ENCODE assay signal across 21 cellular contexts in genomic region chr20:29409833-29410804, GRCh38.
DNase-seq lines count a peak whose midpoint lies in the region; ATAC-seq and TF ChIP-seq lines count a peak whose summit lies in the region.
"Had no signal": no experiment of that assay in that cellular context is flagged by ENCODE, and none has a peak within 500 bp of the region (broad histone marks: within the 10 kb centered on the region; RNA-seq: fewer than 3 reads in every experiment).

No MANE protein-coding gene starts in this region.

- H3K9me3 ChIP-seq in RWPE2 (ENCODE audit: severe bottlenecking) (peaks cover 7% of the 10 kb centered on the region), upper lobe of right lung (no peaks in the 10 kb centered on the region), prostate gland (no peaks in the 10 kb centered on the region)
- H3K9me3 ChIP-seq: adrenal gland, transverse colon had no signal

- TF ChIP-seq CTCF in RWPE2 (IDR thresholded peaks at IDR 0.05; ENCODE audit: poor library complexity, severe bottlenecking) (no peak), foreskin keratinocyte (conservative IDR thresholded peaks at IDR 0.05) (no peak), upper lobe of right lung (IDR thresholded peaks at IDR 0.05) (no peak), prostate gland (IDR thresholded peaks at IDR 0.05) (no peak), GM20000 (IDR thresholded peaks at IDR 0.05; ENCODE audit: extremely low read depth, missing control alignments) (no peak)

- H3K36me3 ChIP-seq in RWPE2 (ENCODE audit: low read depth) (no peaks in the 10 kb centered on the region), upper lobe of right lung (no peaks in the 10 kb centered on the region), prostate gland (no peaks in the 10 kb centered on the region)
- H3K36me3 ChIP-seq: adrenal gland, breast epithelium, transverse colon had no signal

- WGBS in prostate gland, result 23% methylated on average over 55 of the region's 57 CpGs

- H3K27me3 ChIP-seq in RWPE2 (ENCODE audit: insufficient read depth, poor library complexity, severe bottlenecking) (peaks cover 42% of the 10 kb centered on the region), foreskin keratinocyte (no peaks in the 10 kb centered on the region), upper lobe of right lung (peaks cover 4% of the 10 kb centered on the region), prostate gland (replicated peaks; ENCODE audit: insufficient read depth) (peaks cover 4% of the 10 kb centered on the region)
- H3K27me3 ChIP-seq: adrenal gland, breast epithelium had no signal

- intact Hi-C loops in upper lobe of right lung (cut with DNase I), result no loop called here
- intact Hi-C loops in prostate gland (cut with DNase I), result no loop called here

- ATAC-seq in RWPE2 (ENCODE audit: low read depth) (peak; percentile 4; the same call in 1 of the 3 replicates), foreskin keratinocyte (peak; percentile 35), upper lobe of right lung (peak; percentile 40)

- DNase-seq in stimulated activated CD4-positive, alpha-beta T cell treated with anti-CD3 and anti-CD28 coated beads, Interleukin-15, amount 100 ng/mL, for 24 hours, result peak; percentile 23
- no peak for DNase-seq in stimulated activated CD4-positive, alpha-beta T cell treated with anti-CD3 and anti-CD28 coated beads, Interleukin-4, amount 100 ng/mL, for 1 hour
- DNase-seq in RWPE2 (ENCODE audit: low spot score) (peak; percentile 86), foreskin keratinocyte (no peak), upper lobe of right lung (no peak), prostate gland (ENCODE audit: low spot score) (no peak), amniotic stem cell (lab: John Stamatoyannopoulos, UW) (no peak), GM20000 (ENCODE audit: low spot score) (no peak)
- DNase-seq: activated CD4-positive, alpha-beta T cell treated with anti-CD3 and anti-CD28 coated beads, Interleukin-2, amount 50 U/mL, for 1 hour; activated CD8-positive, alpha-beta memory T cell treated with anti-CD3 and anti-CD28 coated beads, Interleukin-2, amount 50 U/mL, for 4 hours; adrenal gland; cortex of kidney; EL; HFFc6; NCI-H2107; NCI-H524 treated with DMSO at 0.1 percent for 48 hours; transverse colon had no signal

- no peak overlapping the region for H3K4me3 ChIP-seq in RWPE2 (ENCODE audit: severe bottlenecking)
- H3K4me3 ChIP-seq in upper lobe of right lung, result no peak overlapping the region
- peak overlapping the region in 1 of 2 donors; percentile 12 for H3K4me3 ChIP-seq in prostate gland
- H3K4me3 ChIP-seq: adrenal gland, lung had no signal

- H3K27ac ChIP-seq in RWPE2 (ENCODE audit: poor library complexity, severe bottlenecking) (no peak overlapping the region), foreskin keratinocyte (no peak overlapping the region), upper lobe of right lung (no peak overlapping the region), prostate gland (no peak overlapping the region)
- H3K27ac ChIP-seq: adrenal gland, breast epithelium, C4-2B, transverse colon, VCaP had no signal

- no peaks in the 10 kb centered on the region for H3K4me1 ChIP-seq in RWPE2 (ENCODE audit: insufficient read depth, poor library complexity, severe bottlenecking)
- H3K4me1 ChIP-seq in foreskin keratinocyte, result no peaks in the 10 kb centered on the region
- H3K4me1 ChIP-seq in upper lobe of right lung, result no peaks in the 10 kb centered on the region
- no peaks in the 10 kb centered on the region for H3K4me1 ChIP-seq in prostate gland (replicated peaks)
- H3K4me1 ChIP-seq: adrenal gland, breast epithelium had no signal

- no peak for TF ChIP-seq POLR2A in prostate gland (IDR thresholded peaks at IDR 0.05)

Comparison
In these comparisons a context has a peak if more than half of its experiments do, and no peak if none do; other contexts are left out.
1. DNase-seq: peak in stimulated activated CD4-positive, alpha-beta T cell treated with anti-CD3 and anti-CD28 coated beads, Interleukin-15, amount 100 ng/mL, for 24 hours (single experiment) and RWPE2 (single experiment); none in stimulated activated CD4-positive, alpha-beta T cell treated with anti-CD3 and anti-CD28 coated beads, Interleukin-4, amount 100 ng/mL, for 1 hour (single experiment), foreskin keratinocyte (0 of 2), upper lobe of right lung (single experiment), prostate gland (single experiment), amniotic stem cell (single experiment) and GM20000 (single experiment).
2. Peak in every context shown above with its lines, with median percentiles within 50 percentile points of each other: ATAC-seq.